Comparison of ENCODE assay signal across 8 cellular contexts in the genomic region with DNA sequence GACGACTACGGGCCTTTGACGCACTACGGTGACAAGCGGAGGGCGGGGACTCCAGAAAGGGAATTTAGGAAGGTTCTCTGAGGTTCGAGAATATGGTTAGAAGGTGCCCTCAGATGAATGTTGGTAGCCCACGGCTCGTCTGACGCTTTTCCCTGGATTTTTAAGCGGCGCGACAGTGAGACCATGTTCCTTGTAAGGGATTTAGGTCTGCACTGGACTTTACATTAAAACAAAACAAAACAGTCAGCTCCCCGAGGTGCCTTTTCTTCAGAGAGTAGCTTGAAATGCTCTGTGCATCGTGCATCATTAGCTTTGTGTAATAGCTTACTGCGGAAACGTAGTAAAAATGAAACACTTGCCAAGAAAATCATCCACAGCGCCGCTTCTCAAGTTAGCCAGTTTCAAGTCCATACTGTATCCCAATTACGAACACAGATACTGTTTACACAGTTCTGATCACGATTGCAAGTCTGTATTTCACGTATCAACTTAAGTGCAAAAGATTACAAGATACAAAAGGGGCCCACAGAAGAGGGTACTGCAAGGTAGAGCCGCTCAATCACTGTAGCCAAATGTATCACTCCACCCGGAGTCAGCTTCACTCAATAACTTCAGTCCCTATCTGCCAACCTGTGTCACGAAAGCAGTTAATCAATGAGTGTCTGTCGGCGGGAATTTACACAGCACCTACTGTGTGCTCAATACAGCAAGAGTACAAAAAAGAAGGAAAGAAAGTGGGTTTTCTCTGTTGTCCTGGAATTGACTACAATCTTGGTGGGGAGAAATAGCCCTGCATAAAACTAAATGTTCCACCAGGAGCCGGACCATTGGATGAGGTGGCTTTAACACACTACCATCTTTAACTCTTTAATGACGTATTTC. TPM values are rescaled to one million over a fixed set of nuclear protein-coding genes. Genes with fewer than 3 reads are reported as not detected.
A peak's percentile ranks its signal among the peaks of the same experiment; 100 is the strongest.
DNase-seq lines count a peak whose midpoint lies in the region; ATAC-seq lines count a peak whose summit lies in the region.

No MANE protein-coding gene starts in this region.

- H2AFZ ChIP-seq in neuronal stem cell (ENCODE audit: low read length), result peak overlapping the region; percentile 91

- H2BK15ac ChIP-seq in neuronal stem cell (ENCODE audit: low read length), result no peak overlapping the region

- H2BK12ac ChIP-seq in neuronal stem cell (ENCODE audit: low read length), result no peak overlapping the region

- DNase-seq in NOMO-1 treated with DMSO at 0.1 percent for 48 hours (lab: John Stamatoyannopoulos, UW; ENCODE audit: unreplicated experiment) (peak; percentile 89), NOMO-1 treated with dmso at 0.1 percent for 144 hours (lab: John Stamatoyannopoulos, UW; ENCODE audit: unreplicated experiment) (no peak), RPMI8226 (peak; percentile 3), epithelial cell of prostate (ENCODE audit: low read depth, low spot score) (no peak), neuronal stem cell (ENCODE audit: low spot score) (no peak), HK-2 (ENCODE audit: unreplicated experiment) (no peak)
- DNase-seq in NK-92 treated with Interleukin-12 subunit alpha and Interleukin-12 subunit beta, amount 100 ng/mL, for 24 hours (lab: John Stamatoyannopoulos, UW), result no peak

- H3K4me1 ChIP-seq in neuronal stem cell (ENCODE audit: control insufficient read depth in 2 of 2, insufficient read depth in 1 of 2, low read depth in 1 of 2, low read length in 2 of 2), result no peaks in the 10 kb centered on the region

- no peak overlapping the region for H3K4ac ChIP-seq in neuronal stem cell (ENCODE audit: low read length)

- no peak overlapping the region for H3K18ac ChIP-seq in neuronal stem cell (ENCODE audit: low read length)

- no peaks in the 10 kb centered on the region for H3K9me3 ChIP-seq in neuronal stem cell (replicated peaks in 1 of 2; ENCODE audit: control insufficient read depth in 2 of 2, insufficient read depth in 1 of 2, low read depth in 1 of 2, low read length in 2 of 2)

- H3K36me3 ChIP-seq in neuronal stem cell (replicated peaks in 1 of 2; ENCODE audit: control insufficient read depth in 2 of 2, insufficient read depth in 2 of 2, low read length in 2 of 2), result peaks cover 2 to 8% of the 10 kb centered on the region in 2 donors

- H3K14ac ChIP-seq in neuronal stem cell (ENCODE audit: low read length), result no peak overlapping the region

- no peak overlapping the region for H2AK5ac ChIP-seq in neuronal stem cell (ENCODE audit: low read depth, low read length)

- H3K79me1 ChIP-seq in neuronal stem cell (ENCODE audit: low read depth, low read length), result peaks cover 3% of the 10 kb centered on the region

- no peak overlapping the region for H4K8ac ChIP-seq in neuronal stem cell (ENCODE audit: low read depth, low read length)

- no peak overlapping the region for H3K23ac ChIP-seq in neuronal stem cell (ENCODE audit: low read depth, low read length, poor library complexity)

- H3K27ac ChIP-seq in epithelial cell of prostate (peak overlapping the region; percentile 36), neuronal stem cell (replicated peaks; ENCODE audit: low read length) (no peak overlapping the region)

- no peak overlapping the region for H2BK120ac ChIP-seq in neuronal stem cell (ENCODE audit: low read depth, low read length)

- peak; percentile 10 for ATAC-seq in HG02623 (IDR thresholded peaks at IDR 0.05; ENCODE audit: unreplicated experiment)

- H2BK5ac ChIP-seq in neuronal stem cell (ENCODE audit: low read length), result no peak overlapping the region

- no peaks in the 10 kb centered on the region for H3K27me3 ChIP-seq in neuronal stem cell (ENCODE audit: control insufficient read depth in 3 of 3, insufficient read depth in 3 of 3, low read depth in 1 of 3, low read length in 3 of 3)

- H3K4me3 ChIP-seq in neuronal stem cell (ENCODE audit: low read length in 2 of 2), result peak overlapping the region in 1 of 2 donors; percentile 94

- no CpG with 5 or more reads among the region's 29 CpGs for WGBS in neuronal stem cell (ENCODE audit: extremely low coverage in 2 of 2, insufficient read length in 2 of 2, insufficient replicate concordance in 1 of 2), 2 donors

- peak overlapping the region; percentile 37 for H3K4me2 ChIP-seq in neuronal stem cell (ENCODE audit: insufficient read depth, low read length, poor library complexity, severe bottlenecking)

- no peak overlapping the region for H4K91ac ChIP-seq in neuronal stem cell (ENCODE audit: low read depth, low read length, poor library complexity)

- no peak overlapping the region for H3K9ac ChIP-seq in neuronal stem cell (ENCODE audit: low read depth, low read length, poor library complexity)

RNA-seq across cellular contexts. Expression of gene NKRF, which starts 0.5 kb away (rescaled TPM):
- 8.6 TPM for polyA plus RNA-seq in neuronal stem cell (2013, experiment 1 of 2)
- 8.8 TPM for polyA plus RNA-seq in neuronal stem cell (2013, experiment 2 of 2)

RNA-seq across cellular contexts. Expression of gene UBE2A, which starts 32.4 kb away (rescaled TPM):
- polyA plus RNA-seq in neuronal stem cell (2013, experiment 1 of 2), result 48.5 TPM
- 48.8 TPM for polyA plus RNA-seq in neuronal stem cell (2013, experiment 2 of 2)

RNA-seq across cellular contexts. Expression of gene STEEP1, which starts 41.5 kb away (rescaled TPM):
- 17.5 TPM for polyA plus RNA-seq in neuronal stem cell (2013, experiment 1 of 2)
- 17.4 TPM for polyA plus RNA-seq in neuronal stem cell (2013, experiment 2 of 2)

Comparison
In these comparisons a context has a peak if more than half of its experiments do, and no peak if none do; other contexts are left out.
1. DNase-seq: peak in NOMO-1 treated with DMSO at 0.1 percent for 48 hours (single experiment) and RPMI8226 (single experiment); none in NOMO-1 treated with dmso at 0.1 percent for 144 hours (single experiment), epithelial cell of prostate (single experiment), neuronal stem cell (single experiment), HK-2 (single experiment) and NK-92 treated with Interleukin-12 subunit alpha and Interleukin-12 subunit beta, amount 100 ng/mL, for 24 hours (single experiment).